In genomic region chr5:133552925-133553525, GRCh38 we compare ENCODE assay signal across 8 cellular contexts. TPM values are rescaled to one million over a fixed set of nuclear protein-coding genes. Genes with fewer than 3 reads are reported as not detected.
DNase-seq lines count a peak whose midpoint lies in the region; FAIRE-seq and TF ChIP-seq lines count a peak whose summit lies in the region.

No MANE protein-coding gene starts in this region.

- peak; percentile 78 for TF ChIP-seq CTCF in AG09309 (IDR thresholded peaks at IDR 0.05; ENCODE audit: control insufficient read depth, insufficient read depth, low read depth, low read length, missing control alignments)
- TF ChIP-seq CTCF in coronary artery (IDR thresholded peaks at IDR 0.05): peak; percentile 35

- no peak overlapping the region for H3K4me3 ChIP-seq in AG09309 (ENCODE audit: control insufficient read depth, low read depth, low read length)
- no peak overlapping the region for H3K4me3 ChIP-seq in coronary artery

- FAIRE-seq in GM18507 (lab: Jason Lieb, UNC): peak; percentile 59

- DNase-seq in AG09309 (ENCODE audit: low read depth) (no peak), GM18507 (ENCODE audit: extremely low spot score, insufficient read length, low read depth) (peak; percentile 30), MV-4-11 (lab: John Stamatoyannopoulos, UW) (peak; percentile 22), coronary artery (ENCODE audit: low spot score) (no peak), mucosa of gallbladder (ENCODE audit: low spot score) (peak; percentile 37), substantia nigra (lab: John Stamatoyannopoulos, UW) (peak in 30 of 49 donors; percentile 2 to 54 (median 13)), epidermal melanocyte (ENCODE audit: insufficient read length, low spot score) (no peak)
- peak; percentile 23 to 43 for DNase-seq in activated CD4-positive, alpha-beta T cell treated with anti-CD3 and anti-CD28 coated beads for 24 hours (ENCODE audit: low read depth in 2 of 2)

- H3K27ac ChIP-seq in coronary artery (no peak overlapping the region), substantia nigra (ENCODE audit: low read depth, low read length, poor library complexity, severe bottlenecking) (no peak overlapping the region)

RNA-seq across cellular contexts. Expression of gene FSTL4, which starts 59.3 kb away (rescaled TPM):
- 0.58 TPM for total RNA-seq in mucosa of gallbladder

Comparison
In these comparisons a context has a peak if more than half of its experiments do, and no peak if none do; other contexts are left out.
1. DNase-seq: peak in GM18507 (single experiment), MV-4-11 (single experiment), activated CD4-positive, alpha-beta T cell treated with anti-CD3 and anti-CD28 coated beads for 24 hours (2 of 2), mucosa of gallbladder (single experiment) and substantia nigra (30 of 49); none in AG09309 (single experiment), coronary artery (single experiment) and epidermal melanocyte (single experiment).